Comparison of ENCODE assay signal across 10 cellular contexts in the genomic region with DNA sequence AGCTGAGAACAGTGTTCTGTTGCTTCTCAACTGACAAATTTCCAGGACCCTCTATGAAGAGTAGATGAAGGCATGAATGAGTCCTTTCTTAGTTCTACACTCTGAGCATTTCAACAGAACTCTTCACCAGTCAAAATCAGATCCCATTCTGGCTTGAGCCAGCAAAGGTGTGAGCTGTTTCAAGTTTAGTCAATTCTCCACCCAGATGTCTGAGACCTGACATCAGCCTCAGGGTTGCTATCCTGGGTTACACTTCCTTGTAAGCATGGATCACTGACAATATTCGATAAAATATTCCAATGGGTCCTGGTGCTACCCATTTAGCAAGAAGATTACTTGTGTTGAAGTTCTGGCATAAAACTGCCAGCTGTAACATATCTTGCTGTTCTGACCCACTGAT.
"Had no signal": no experiment of that assay in that cellular context is flagged by ENCODE, and none has a peak within 500 bp of the region (broad histone marks: within the 10 kb centered on the region; RNA-seq: fewer than 3 reads in every experiment).

No MANE protein-coding gene starts in this region.

- H3K4me1 ChIP-seq: HAP-1 had no signal

- H3K36me3 ChIP-seq: HAP-1 had no signal

- H3K4me3 ChIP-seq: GM23248, HAP-1, K562 had no signal

- H3K27ac ChIP-seq: GM23248, HL-60 had no signal

- ATAC-seq: HCT116, HepG2, K562 had no signal

- H3K9me3 ChIP-seq: HAP-1 had no signal

- H2AFZ ChIP-seq: GM23248 had no signal

- DNase-seq: GM23248, GOT3, H7, HFFc6, IMR-90 had no signal

- H3K9ac ChIP-seq: GM23248 had no signal
